ENCODE assay signal across 8 cellular contexts in genomic region chr16:67183284-67183626, GRCh38. TPM values are rescaled to one million over a fixed set of nuclear protein-coding genes. Genes with fewer than 3 reads are reported as not detected.
A peak's percentile ranks its signal among the peaks of the same experiment; 100 is the strongest.
DNase-seq lines count a peak whose midpoint lies in the region; ATAC-seq and TF ChIP-seq lines count a peak whose summit lies in the region.

No MANE protein-coding gene starts in this region.

- CTCF ChIA-PET in BJ (lab: Yijun Ruan, JAX) = interaction anchor here (0.9 to 2.3 kb wide), 7 partner anchors 9 to 282 kb away, joined by 3 to 10 read pairs (median 3); partner anchors contain the start of genes NOL3 and TMEM208

- DNase-seq in BJ (ENCODE audit: low read depth) (no peak), MG63 (no peak), neuronal stem cell (ENCODE audit: low spot score) (no peak), nephron progenitor cell (no peak)

- H3K4me3 ChIP-seq in BJ (ENCODE audit: low read depth, low read length) (peak overlapping the region; percentile 60), MG63 (peak overlapping the region; percentile 87), endocrine pancreas (ENCODE audit: control insufficient read depth, insufficient read depth, low read length) (peak overlapping the region; percentile 19), neuronal stem cell (ENCODE audit: low read length in 2 of 2) (peak overlapping the region; percentile 54 to 90)

- H3K27me3 ChIP-seq in BJ (ENCODE audit: control insufficient read depth, insufficient read depth, low read length) (no peaks in the 10 kb centered on the region), MG63 (no peaks in the 10 kb centered on the region), endocrine pancreas (ENCODE audit: control insufficient read depth, insufficient read depth, low read length) (no peaks in the 10 kb centered on the region), neuronal stem cell (ENCODE audit: control insufficient read depth in 3 of 3, insufficient read depth in 3 of 3, low read depth in 1 of 3, low read length in 3 of 3) (peaks cover 5 to 46% (median 8%) of the 10 kb centered on the region in 3 experiments)

- H3K9me3 ChIP-seq in MG63 (no peaks in the 10 kb centered on the region), endocrine pancreas (ENCODE audit: control insufficient read depth, low read length) (no peaks in the 10 kb centered on the region), neuronal stem cell (replicated peaks in 1 of 2; ENCODE audit: control insufficient read depth in 2 of 2, insufficient read depth in 1 of 2, low read depth in 1 of 2, low read length in 2 of 2) (no peaks in the 10 kb centered on the region)

- no peak overlapping the region for H3K27ac ChIP-seq in neuronal stem cell (replicated peaks; ENCODE audit: low read length)

- no CpG with 5 or more reads among the region's 11 CpGs for WGBS in neuronal stem cell (ENCODE audit: extremely low coverage in 2 of 2, insufficient read length in 2 of 2, insufficient replicate concordance in 1 of 2), 2 donors

- H3K4me3 Mint-ChIP-seq in nephron progenitor cell = no peak overlapping the region

- H2BK15ac ChIP-seq in neuronal stem cell (ENCODE audit: low read length) = no peak overlapping the region

- H3K9ac ChIP-seq in endocrine pancreas (ENCODE audit: control insufficient read depth, insufficient read depth, low read length) (peak overlapping the region; percentile 4), neuronal stem cell (ENCODE audit: low read depth, low read length, poor library complexity) (peak overlapping the region; percentile 55)

- peaks cover 48% of the 10 kb centered on the region for H3K27me3 Mint-ChIP-seq in nephron progenitor cell (ENCODE audit: low read depth, poor library complexity)

- H2BK5ac ChIP-seq in neuronal stem cell (ENCODE audit: low read length) = peak overlapping the region; percentile 94

- H2AK5ac ChIP-seq in neuronal stem cell (ENCODE audit: low read depth, low read length) = no peak overlapping the region

- H3K9me3 Mint-ChIP-seq in nephron progenitor cell = peaks cover 3% of the 10 kb centered on the region

- H3K14ac ChIP-seq in neuronal stem cell (ENCODE audit: low read length) = no peak overlapping the region

- H4K91ac ChIP-seq in neuronal stem cell (ENCODE audit: low read depth, low read length, poor library complexity) = no peak overlapping the region

- H2AFZ ChIP-seq in neuronal stem cell (ENCODE audit: low read length) = peak overlapping the region; percentile 96

- H3K79me1 ChIP-seq in neuronal stem cell (ENCODE audit: low read depth, low read length) = peaks cover 7% of the 10 kb centered on the region

- H2BK12ac ChIP-seq in neuronal stem cell (ENCODE audit: low read length) = no peak overlapping the region

- H3K4me1 Mint-ChIP-seq in nephron progenitor cell = peaks cover 16% of the 10 kb centered on the region

- H3K4me2 ChIP-seq in neuronal stem cell (ENCODE audit: insufficient read depth, low read length, poor library complexity, severe bottlenecking) = peak overlapping the region; percentile 82

- ATAC-seq in GM21390 (IDR thresholded peaks at IDR 0.05; ENCODE audit: unreplicated experiment) (no peak), GM19463 (IDR thresholded peaks at IDR 0.05; ENCODE audit: unreplicated experiment) (no peak), HG03432 (IDR thresholded peaks at IDR 0.05; ENCODE audit: unreplicated experiment) (no peak)

- no peak overlapping the region for H4K8ac ChIP-seq in neuronal stem cell (ENCODE audit: low read depth, low read length)

- H3K18ac ChIP-seq in neuronal stem cell (ENCODE audit: low read length) = peak overlapping the region; percentile 84

- no peaks in the 10 kb centered on the region for H3K36me3 ChIP-seq in BJ (ENCODE audit: control insufficient read depth, insufficient read depth, low read length)
- no peaks in the 10 kb centered on the region for H3K36me3 ChIP-seq in MG63
- H3K36me3 ChIP-seq in endocrine pancreas (ENCODE audit: control insufficient read depth, insufficient read depth, low read length) = no peaks in the 10 kb centered on the region
- peaks cover 0 to 13% of the 10 kb centered on the region in 2 donors for H3K36me3 ChIP-seq in neuronal stem cell (replicated peaks in 1 of 2; ENCODE audit: control insufficient read depth in 2 of 2, insufficient read depth in 2 of 2, low read length in 2 of 2)

- no peak overlapping the region for H3K23ac ChIP-seq in neuronal stem cell (ENCODE audit: low read depth, low read length, poor library complexity)

- no peaks in the 10 kb centered on the region for H3K36me3 Mint-ChIP-seq in nephron progenitor cell (ENCODE audit: low read depth)

- H2BK120ac ChIP-seq in neuronal stem cell (ENCODE audit: low read depth, low read length) = no peak overlapping the region

- POLR2A ChIA-PET in BJ (lab: Charles Lee) = no interaction called here

- no peak for TF ChIP-seq CTCF in BJ (IDR thresholded peaks at IDR 0.05; ENCODE audit: insufficient read depth, low read depth, low read length)
- no peak for TF ChIP-seq CTCF in nephron progenitor cell (IDR thresholded peaks at IDR 0.05)

- H3K4me1 ChIP-seq in endocrine pancreas (ENCODE audit: control insufficient read depth, insufficient read depth, low read length) (no peaks in the 10 kb centered on the region), neuronal stem cell (ENCODE audit: control insufficient read depth in 2 of 2, insufficient read depth in 1 of 2, low read depth in 1 of 2, low read length in 2 of 2) (peaks cover 8 to 19% of the 10 kb centered on the region in 2 donors)

- no peak overlapping the region for H3K4ac ChIP-seq in neuronal stem cell (ENCODE audit: low read length)

- no peak overlapping the region for H3K27ac Mint-ChIP-seq in nephron progenitor cell

RNA-seq across cellular contexts. Expression of gene MATCAP1, which starts 0.5 kb away (rescaled TPM):
- polyA plus RNA-seq in BJ (2011; rRNA removed) = 8.7 and 13.1 TPM in 2 replicates
- 6.8 and 8.2 TPM in 2 replicates for polyA minus RNA-seq in BJ (2011; rRNA and poly(A)+ RNA removed)
- 5.7 and 8.5 TPM in 2 replicates for total RNA-seq in MG63 (2014; rRNA removed; shearing (Covaris generic); ENCODE audit: low replicate concordance)
- polyA plus RNA-seq in neuronal stem cell (2013, experiment 1 of 2) = 20.9 TPM
- 17.1 TPM for polyA plus RNA-seq in neuronal stem cell (2013, experiment 2 of 2)

RNA-seq across cellular contexts. Expression of gene EXOC3L1, which starts 6.7 kb away (rescaled TPM):
- not detected in 2 replicates for polyA plus RNA-seq in BJ (2011; rRNA removed)
- not detected in 2 replicates for polyA minus RNA-seq in BJ (2011; rRNA and poly(A)+ RNA removed)
- not detected in 2 replicates for total RNA-seq in MG63 (2014; rRNA removed; shearing (Covaris generic); ENCODE audit: low replicate concordance)
- polyA plus RNA-seq in neuronal stem cell (2013, experiment 1 of 2) = not detected
- polyA plus RNA-seq in neuronal stem cell (2013, experiment 2 of 2) = 0.03 TPM

RNA-seq across cellular contexts. Expression of gene E2F4, which starts 8.7 kb away (rescaled TPM):
- 49.9 and 83.2 TPM in 2 replicates for polyA plus RNA-seq in BJ (2011; rRNA removed)
- polyA minus RNA-seq in BJ (2011; rRNA and poly(A)+ RNA removed) = 53.0 and 83.8 TPM in 2 replicates
- 72.5 and 81.0 TPM in 2 replicates for total RNA-seq in MG63 (2014; rRNA removed; shearing (Covaris generic); ENCODE audit: low replicate concordance)
- polyA plus RNA-seq in neuronal stem cell (2013, experiment 1 of 2) = 43.7 TPM
- polyA plus RNA-seq in neuronal stem cell (2013, experiment 2 of 2) = 41.6 TPM

RNA-seq across cellular contexts. Expression of gene NOL3, which starts 12.9 kb away (rescaled TPM):
- 12.7 and 14.7 TPM in 2 replicates for polyA plus RNA-seq in BJ (2011; rRNA removed)
- 3.2 and 4.7 TPM in 2 replicates for polyA minus RNA-seq in BJ (2011; rRNA and poly(A)+ RNA removed)
- 9.9 and 16.5 TPM in 2 replicates for total RNA-seq in MG63 (2014; rRNA removed; shearing (Covaris generic); ENCODE audit: low replicate concordance)
- 2.7 TPM for polyA plus RNA-seq in neuronal stem cell (2013, experiment 1 of 2)
- polyA plus RNA-seq in neuronal stem cell (2013, experiment 2 of 2) = 2.2 TPM

RNA-seq across cellular contexts. Expression of gene ELMO3, which starts 15.7 kb away (rescaled TPM):
- 0.56 and 0.97 TPM in 2 replicates for polyA plus RNA-seq in BJ (2011; rRNA removed)
- polyA minus RNA-seq in BJ (2011; rRNA and poly(A)+ RNA removed) = 0.33 and 0.77 TPM in 2 replicates
- 1.9 TPM in 1 of 2 replicates, not detected in the other for total RNA-seq in MG63 (2014; rRNA removed; shearing (Covaris generic); ENCODE audit: low replicate concordance)
- polyA plus RNA-seq in neuronal stem cell (2013, experiment 1 of 2) = 0.79 TPM
- 0.65 TPM for polyA plus RNA-seq in neuronal stem cell (2013, experiment 2 of 2)

Comparison
In these comparisons a context has a peak if more than half of its experiments do, and no peak if none do; other contexts are left out.
1. H3K4me3 ChIP-seq: peak in every context shown above with its lines; median percentile 87 in MG63; 72 in neuronal stem cell; 60 in BJ; 19 in endocrine pancreas.